10 cellular contexts compared by ENCODE assay signal in genomic region chr1:24373044-24373443, GRCh38. TPM values are rescaled to one million over a fixed set of nuclear protein-coding genes. Genes with fewer than 3 reads are reported as not detected.
DNase-seq lines count a peak whose midpoint lies in the region; ATAC-seq and TF ChIP-seq lines count a peak whose summit lies in the region.
"Had no signal": no experiment of that assay in that cellular context is flagged by ENCODE, and none has a peak within 500 bp of the region (broad histone marks: within the 10 kb centered on the region; RNA-seq: fewer than 3 reads in every experiment).

No MANE protein-coding gene starts in this region.

- WGBS in esophagus squamous epithelium, 2 donors: 41 to 50% methylated on average over 3 to 7 of the region's 7 CpGs
- 92 to 93% methylated on average over 7 of the region's 7 CpGs for WGBS in GM23248 (ENCODE audit: low coverage in 1 of 2, low lambda C conversion rate in 2 of 2, missing lambda C conversion rate in 2 of 2), 2 experiments

- H3K9me2 ChIP-seq in Karpas-422 (replicated peaks; ENCODE audit: insufficient read depth, low read length) (no peaks in the 10 kb centered on the region), GM23248 (ENCODE audit: insufficient read depth) (no peaks in the 10 kb centered on the region)

- ATAC-seq in GM18505 (IDR thresholded peaks at IDR 0.05; ENCODE audit: unreplicated experiment) (peak; percentile 73), gastrocnemius medialis (no peak)
- ATAC-seq: SK-N-SH treated with all-trans-retinoic acid at 6 μM for 48 hours had no signal

- no peak overlapping the region for H2AFZ ChIP-seq in Karpas-422 (ENCODE audit: low read length)
- no peak overlapping the region for H2AFZ ChIP-seq in GM23248

- H3K79me2 ChIP-seq in Karpas-422 (ENCODE audit: low read length): no peaks in the 10 kb centered on the region
- H3K79me2 ChIP-seq in GM23248 (ENCODE audit: insufficient read depth): no peaks in the 10 kb centered on the region

- in situ Hi-C loops in GM23248 (cut with MboI) (no loop called here), gastrocnemius medialis (cut with MboI; ENCODE audit: low sequenced_read_pairs in 4 of 4) (no loop called here)

- no peak overlapping the region for H3K4me2 ChIP-seq in Karpas-422 (ENCODE audit: low read depth, low read length, poor library complexity, severe bottlenecking)
- no peak overlapping the region for H3K4me2 ChIP-seq in GM23248 (ENCODE audit: unreplicated experiment)

- CTCF ChIA-PET in HEK293T (lab: Yijun Ruan, JAX): interaction anchor here (1.2 to 1.3 kb wide), 2 partner anchors 18 to 174 kb away, joined by 4 read pairs; no protein-coding TSS in a partner anchor

- H3K4me3 ChIP-seq in Karpas-422 (ENCODE audit: low read length): no peak overlapping the region
- peak overlapping the region in 1 of 4 donors; percentile 15 for H3K4me3 ChIP-seq in esophagus squamous epithelium
- no peak overlapping the region for H3K4me3 ChIP-seq in GM23248
- H3K4me3 ChIP-seq in gastrocnemius medialis: no peak overlapping the region

- H3K9me3 ChIP-seq in Karpas-422 (ENCODE audit: low read length): no peaks in the 10 kb centered on the region
- H3K9me3 ChIP-seq in esophagus squamous epithelium: no peaks in the 10 kb centered on the region
- no peaks in the 10 kb centered on the region for H3K9me3 ChIP-seq in GM23248 (ENCODE audit: low read depth)
- H3K9me3 ChIP-seq in gastrocnemius medialis: no peaks in the 10 kb centered on the region

- H3K27me3 ChIP-seq in Karpas-422 (ENCODE audit: low read length): no peaks in the 10 kb centered on the region
- H3K27me3 ChIP-seq in esophagus squamous epithelium: no peaks in the 10 kb centered on the region
- H3K27me3 ChIP-seq in GM23248 (replicated peaks; ENCODE audit: insufficient read depth): no peaks in the 10 kb centered on the region
- no peaks in the 10 kb centered on the region for H3K27me3 ChIP-seq in gastrocnemius medialis

- H3K9ac ChIP-seq in Karpas-422 (ENCODE audit: low read length) (no peak overlapping the region), GM23248 (no peak overlapping the region)

- H4K20me1 ChIP-seq in Karpas-422 (ENCODE audit: insufficient read depth, low read depth, low read length): no peaks in the 10 kb centered on the region
- H4K20me1 ChIP-seq in GM23248 (ENCODE audit: insufficient read depth): no peaks in the 10 kb centered on the region

- TF ChIP-seq POLR2A in GM18505 (IDR thresholded peaks at IDR 0.05; ENCODE audit: borderline replicate concordance, extremely low read depth, insufficient read depth, insufficient read length): peak; percentile 35
- TF ChIP-seq POLR2A in esophagus squamous epithelium (IDR thresholded peaks at IDR 0.05): no peak
- TF ChIP-seq POLR2A in gastrocnemius medialis (IDR thresholded peaks at IDR 0.05): no peak

- DNase-seq in CD1c-positive myeloid dendritic cell (ENCODE audit: extremely low spot score) (peak; percentile 14), Karpas-422 (peak; percentile 66), esophagus squamous epithelium (lab: John Stamatoyannopoulos, UW) (no peak), GM23248 (no peak), HEK293T (ENCODE audit: extremely low spot score) (no peak), gastrocnemius medialis (no peak), activated gamma-delta T cell treated with Interleukin-2 at 50 U/mL for 16 hours (no peak)
- DNase-seq: EL had no signal

- H3K4me1 ChIP-seq in Karpas-422 (ENCODE audit: low read length) (peaks cover 10% of the 10 kb centered on the region), esophagus squamous epithelium (peaks cover 7 to 68% (median 23%) of the 10 kb centered on the region in 3 donors), GM23248 (ENCODE audit: insufficient read depth) (peaks cover 10% of the 10 kb centered on the region), gastrocnemius medialis (peaks cover 3 to 5% of the 10 kb centered on the region in 2 donors)

- TF ChIP-seq CTCF in esophagus squamous epithelium (IDR thresholded peaks at IDR 0.05) (no peak), gastrocnemius medialis (IDR thresholded peaks at IDR 0.05 in 4 of 5, conservative IDR thresholded peaks at IDR 0.05 in 1 of 5) (no peak)

- intact Hi-C loops in esophagus squamous epithelium (cut with DNase I) (no loop called here), gastrocnemius medialis (cut with DNase I; ENCODE audit: low total_unique reads) (no loop called here)

- POLR2A ChIA-PET in HEK293T (lab: Yijun Ruan, JAX): interaction anchor here (1.4 kb wide), 1 partner anchor 9 kb away, joined by 3 read pairs; no protein-coding TSS in a partner anchor

- H3F3A ChIP-seq in GM23248 (ENCODE audit: insufficient read depth): peaks cover 13% of the 10 kb centered on the region

- H3K36me3 ChIP-seq in Karpas-422 (ENCODE audit: insufficient read depth, low read length) (no peaks in the 10 kb centered on the region), esophagus squamous epithelium (peaks cover 0 to 5% (median 0%) of the 10 kb centered on the region in 3 donors), GM23248 (ENCODE audit: low read depth) (no peaks in the 10 kb centered on the region), gastrocnemius medialis (no peaks in the 10 kb centered on the region)

- H3K27ac ChIP-seq in Karpas-422 (ENCODE audit: low read length): no peak overlapping the region
- peak overlapping the region; percentile 88 to 91 (median 89) for H3K27ac ChIP-seq in esophagus squamous epithelium
- H3K27ac ChIP-seq in GM23248: no peak overlapping the region
- no peak overlapping the region for H3K27ac ChIP-seq in gastrocnemius medialis

TF ChIP-seq in HEK293T, 16 proteins besides CTCF, POLR2A, EP300 and RAD21:
- TF ChIP-seq HDGF (IDR thresholded peaks at IDR 0.05; ENCODE audit: borderline replicate concordance): no peak
- no peak for TF ChIP-seq PKNOX1 (IDR thresholded peaks at IDR 0.05)
- no peak for TF ChIP-seq SUZ12 (IDR thresholded peaks at IDR 0.05)
- TF ChIP-seq SP1 (IDR thresholded peaks at IDR 0.05): no peak
- no peak for TF ChIP-seq ZNF384 (IDR thresholded peaks at IDR 0.05)
- TF ChIP-seq FOXK2 (IDR thresholded peaks at IDR 0.05): no peak
- TF ChIP-seq LEF1 (IDR thresholded peaks at IDR 0.05; ENCODE audit: borderline replicate concordance): no peak
- no peak for TF ChIP-seq ARNT (IDR thresholded peaks at IDR 0.05)
- TF ChIP-seq NFRKB (IDR thresholded peaks at IDR 0.05): no peak
- TF ChIP-seq TARDBP (IDR thresholded peaks at IDR 0.05): no peak
- no peak for TF ChIP-seq ELF4 (IDR thresholded peaks at IDR 0.05)
- no peak for TF ChIP-seq FOXA1 (IDR thresholded peaks at IDR 0.05)

RNA-seq across cellular contexts. Expression of gene STPG1, which starts 40.5 kb away (rescaled TPM):
- total RNA-seq in Karpas-422 (2014; rRNA removed; shearing (Covaris generic); ENCODE audit: low replicate concordance): 3.5 and 9.2 TPM in 2 replicates
- total RNA-seq in esophagus squamous epithelium (1 to 10 TPM; 2.6 to 6.9 (median 5.6) TPM), gastrocnemius medialis (1 to 10 TPM in 1 of 4 donors, under 1 TPM in 3; 0.39 to 2.1 (median 0.52) TPM)
- total RNA-seq in GM23248 (2014; rRNA removed; shearing (Covaris generic)): 2.4 and 7.9 TPM in 2 replicates
- polyA plus RNA-seq in GM23248 (2016; fragmentation: Nextera tagmentation; extraction: Ambion mirVana): 9.2 and 12.8 TPM in 2 replicates

RNA-seq across cellular contexts. Expression of gene NIPAL3, which starts 42.6 kb away (rescaled TPM):
- total RNA-seq in Karpas-422 (2014; rRNA removed; shearing (Covaris generic); ENCODE audit: low replicate concordance): 22.7 and 40.8 TPM in 2 replicates
- total RNA-seq in esophagus squamous epithelium (10 to 100 TPM; 25.0 to 36.5 (median 31.3) TPM), gastrocnemius medialis (1 to 10 TPM; 4.3 to 8.7 (median 5.8) TPM)
- 71.5 and 78.4 TPM in 2 replicates for total RNA-seq in GM23248 (2014; rRNA removed; shearing (Covaris generic))
- polyA plus RNA-seq in GM23248 (2016; fragmentation: Nextera tagmentation; extraction: Ambion mirVana): 55.9 and 59.5 TPM in 2 replicates

RNA-seq across cellular contexts. Expression of gene GRHL3, which starts 53.9 kb away (rescaled TPM):
- not detected in 2 replicates for total RNA-seq in Karpas-422 (2014; rRNA removed; shearing (Covaris generic); ENCODE audit: low replicate concordance)
- 100 to 1,000 TPM in 2 of 4 donors, 10 to 100 TPM in 2; 77.6 to 179 (median 115) TPM for total RNA-seq in esophagus squamous epithelium
- total RNA-seq in GM23248 (2014; rRNA removed; shearing (Covaris generic)): not detected in 2 replicates
- polyA plus RNA-seq in GM23248 (2016; fragmentation: Nextera tagmentation; extraction: Ambion mirVana): not detected in 2 replicates
- not detected for total RNA-seq in gastrocnemius medialis

Comparison
In these comparisons a context has a peak if more than half of its experiments do, and no peak if none do; other contexts are left out.
1. DNase-seq: peak in CD1c-positive myeloid dendritic cell (single experiment) and Karpas-422 (single experiment); none in esophagus squamous epithelium (single experiment), GM23248 (single experiment), HEK293T (single experiment), gastrocnemius medialis (0 of 2) and activated gamma-delta T cell treated with Interleukin-2 at 50 U/mL for 16 hours (single experiment).
2. H3K27ac ChIP-seq: peak in esophagus squamous epithelium (4 of 4); none in Karpas-422 (single experiment), GM23248 (single experiment) and gastrocnemius medialis (0 of 4).
3. RNA of gene GRHL3, which starts 53.9 kb away (total RNA-seq): 77.6 to 179 TPM in esophagus squamous epithelium; not detected in Karpas-422, not detected in GM23248 and not detected in gastrocnemius medialis; every median in the first group is over 10 times any median in the second.